ENCODE assay signal across 1 cellular context in the genomic region with DNA sequence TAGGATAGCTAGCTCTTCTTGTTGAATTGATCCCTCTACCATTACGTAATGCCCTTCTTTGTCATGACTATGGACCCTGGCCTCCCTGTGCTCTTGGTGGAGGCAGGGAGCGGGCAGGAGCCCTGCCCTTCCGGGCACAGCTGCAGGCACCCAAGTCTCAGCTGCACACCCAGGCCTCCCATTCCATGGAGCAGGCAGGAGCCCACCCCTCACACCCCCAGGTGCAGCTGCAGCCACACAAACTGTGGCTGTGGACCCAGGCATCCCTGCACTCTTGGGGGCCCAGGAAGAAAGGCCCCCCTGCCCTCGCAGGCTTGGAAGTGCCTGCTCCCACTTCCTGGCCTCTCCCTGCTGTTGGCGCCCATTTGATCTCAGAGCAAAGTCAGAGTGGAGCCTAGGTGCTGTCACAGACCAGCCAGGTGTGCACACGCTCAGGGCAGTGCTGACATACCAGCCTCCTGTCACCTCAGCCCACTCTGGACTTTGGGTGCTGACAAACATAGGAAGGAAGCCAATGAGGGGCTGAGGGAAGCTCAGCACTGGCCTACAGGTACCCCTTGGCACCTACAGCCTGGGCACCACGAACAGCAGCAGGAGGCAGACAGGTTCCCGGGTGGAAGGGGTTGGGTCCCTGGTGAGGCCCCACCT.
TF ChIP-seq lines count a peak whose summit lies in the region.

No MANE protein-coding gene starts in this region.

TF ChIP-seq in HepG2, 621 proteins besides CTCF, POLR2A, EP300 and RAD21 (continued from another document and continues in another):
- TF ChIP-seq, protein P1, sequence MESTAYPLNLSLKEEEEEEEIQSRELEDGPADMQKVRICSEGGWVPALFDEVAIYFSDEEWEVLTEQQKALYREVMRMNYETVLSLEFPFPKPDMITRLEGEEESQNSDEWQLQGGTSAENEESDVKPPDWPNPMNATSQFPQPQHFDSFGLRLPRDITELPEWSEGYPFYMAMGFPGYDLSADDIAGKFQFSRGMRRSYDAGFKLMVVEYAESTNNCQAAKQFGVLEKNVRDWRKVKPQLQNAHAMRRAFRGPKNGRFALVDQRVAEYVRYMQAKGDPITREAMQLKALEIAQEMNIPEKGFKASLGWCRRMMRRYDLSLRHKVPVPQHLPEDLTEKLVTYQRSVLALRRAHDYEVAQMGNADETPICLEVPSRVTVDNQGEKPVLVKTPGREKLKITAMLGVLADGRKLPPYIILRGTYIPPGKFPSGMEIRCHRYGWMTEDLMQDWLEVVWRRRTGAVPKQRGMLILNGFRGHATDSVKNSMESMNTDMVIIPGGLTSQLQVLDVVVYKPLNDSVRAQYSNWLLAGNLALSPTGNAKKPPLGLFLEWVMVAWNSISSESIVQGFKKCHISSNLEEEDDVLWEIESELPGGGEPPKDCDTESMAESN (CRISPR knock-in tag; conservative IDR thresholded peaks at IDR 0.05): no peak
- TF ChIP-seq ZEB1 (IDR thresholded peaks at IDR 0.05; ENCODE audit: insufficient replicate concordance, low read depth) (peak; percentile 67), PITX1 (CRISPR knock-in tag; IDR thresholded peaks at IDR 0.05) (no peak), NFE2L2 (IDR thresholded peaks at IDR 0.05; ENCODE audit: low read length) (no peak), TAF1 (CRISPR knock-in tag; IDR thresholded peaks at IDR 0.05) (no peak), MTF1 (CRISPR knock-in tag; IDR thresholded peaks at IDR 0.05) (no peak), TCF7 (IDR thresholded peaks at IDR 0.05; ENCODE audit: low read depth) (no peak), POGZ (CRISPR knock-in tag; IDR thresholded peaks at IDR 0.05) (peak; percentile 60; the same call in 1 of the 2 replicates), ZFX (CRISPR knock-in tag; IDR thresholded peaks at IDR 0.05; ENCODE audit: low read depth) (no peak), ZBTB8A (CRISPR knock-in tag; IDR thresholded peaks at IDR 0.05; ENCODE audit: borderline replicate concordance, low read depth) (no peak), DPF2 (CRISPR knock-in tag; IDR thresholded peaks at IDR 0.05; ENCODE audit: borderline replicate concordance, low read depth) (peak; percentile 63; the same call in 1 of the 2 replicates), GATAD2A (CRISPR knock-in tag; IDR thresholded peaks at IDR 0.05) (peak; percentile 54; the same call in 1 of the 2 replicates), SRSF1 (optimal IDR thresholded peaks at IDR 0.05; ENCODE audit: low read depth, low read length) (no peak), ZNF451 (CRISPR knock-in tag; IDR thresholded peaks at IDR 0.05) (no peak), ATF7 (IDR thresholded peaks at IDR 0.05) (peak; percentile 22; the same call in 1 of the 2 replicates), ATF7 (CRISPR knock-in tag; IDR thresholded peaks at IDR 0.05) (0 out of 2 replicates have a peak, but pooled peaks have one; percentile 53), EHMT2 (IDR thresholded peaks at IDR 0.05; ENCODE audit: borderline replicate concordance, low read depth, low read length) (no peak), IRF2 (CRISPR knock-in tag; IDR thresholded peaks at IDR 0.05) (no peak), CEBPB (IDR thresholded peaks at IDR 0.05; ENCODE audit: borderline replicate concordance, low read depth, low read length) (peak; percentile 64; the same call in 1 of the 2 replicates), ZNF30 (CRISPR knock-in tag; IDR thresholded peaks at IDR 0.05) (no peak), HIVEP1 (CRISPR knock-in tag; IDR thresholded peaks at IDR 0.05) (no peak), NFIC (IDR thresholded peaks at IDR 0.05; ENCODE audit: low read length) (no peak), ZNF644 (CRISPR knock-in tag; IDR thresholded peaks at IDR 0.05; ENCODE audit: low read depth) (peak; percentile 78; the same call in 1 of the 2 replicates), ELF3 (CRISPR knock-in tag; IDR thresholded peaks at IDR 0.05) (no peak), NFYB (CRISPR knock-in tag; IDR thresholded peaks at IDR 0.05) (no peak), ZNF749 (CRISPR knock-in tag; IDR thresholded peaks at IDR 0.05; ENCODE audit: borderline replicate concordance) (no peak), NR2F6 (IDR thresholded peaks at IDR 0.05) (no peak), NR2F6 (CRISPR knock-in tag; IDR thresholded peaks at IDR 0.05) (0 out of 2 replicates have a peak, but pooled peaks have one; percentile 5), MIER2 (CRISPR knock-in tag; IDR thresholded peaks at IDR 0.05) (no peak), ZNF138 (CRISPR knock-in tag; IDR thresholded peaks at IDR 0.05; ENCODE audit: low read depth) (no peak), ZNF468 (CRISPR knock-in tag; IDR thresholded peaks at IDR 0.05) (no peak), PAWR (CRISPR knock-in tag; IDR thresholded peaks at IDR 0.05; ENCODE audit: borderline replicate concordance) (no peak)
- TF ChIP-seq, protein P2, sequence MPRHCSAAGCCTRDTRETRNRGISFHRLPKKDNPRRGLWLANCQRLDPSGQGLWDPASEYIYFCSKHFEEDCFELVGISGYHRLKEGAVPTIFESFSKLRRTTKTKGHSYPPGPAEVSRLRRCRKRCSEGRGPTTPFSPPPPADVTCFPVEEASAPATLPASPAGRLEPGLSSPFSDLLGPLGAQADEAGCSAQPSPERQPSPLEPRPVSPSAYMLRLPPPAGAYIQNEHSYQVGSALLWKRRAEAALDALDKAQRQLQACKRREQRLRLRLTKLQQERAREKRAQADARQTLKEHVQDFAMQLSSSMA (CRISPR knock-in tag; IDR thresholded peaks at IDR 0.05): no peak
- TF ChIP-seq, protein P3, sequence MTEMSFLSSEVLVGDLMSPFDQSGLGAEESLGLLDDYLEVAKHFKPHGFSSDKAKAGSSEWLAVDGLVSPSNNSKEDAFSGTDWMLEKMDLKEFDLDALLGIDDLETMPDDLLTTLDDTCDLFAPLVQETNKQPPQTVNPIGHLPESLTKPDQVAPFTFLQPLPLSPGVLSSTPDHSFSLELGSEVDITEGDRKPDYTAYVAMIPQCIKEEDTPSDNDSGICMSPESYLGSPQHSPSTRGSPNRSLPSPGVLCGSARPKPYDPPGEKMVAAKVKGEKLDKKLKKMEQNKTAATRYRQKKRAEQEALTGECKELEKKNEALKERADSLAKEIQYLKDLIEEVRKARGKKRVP (CRISPR knock-in tag; IDR thresholded peaks at IDR 0.05): no peak
- TF ChIP-seq, protein P4, sequence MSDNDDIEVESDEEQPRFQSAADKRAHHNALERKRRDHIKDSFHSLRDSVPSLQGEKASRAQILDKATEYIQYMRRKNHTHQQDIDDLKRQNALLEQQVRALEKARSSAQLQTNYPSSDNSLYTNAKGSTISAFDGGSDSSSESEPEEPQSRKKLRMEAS (IDR thresholded peaks at IDR 0.05): 0 out of 2 replicates have a peak, but pooled peaks have one; percentile 5
- TF ChIP-seq, protein P5, sequence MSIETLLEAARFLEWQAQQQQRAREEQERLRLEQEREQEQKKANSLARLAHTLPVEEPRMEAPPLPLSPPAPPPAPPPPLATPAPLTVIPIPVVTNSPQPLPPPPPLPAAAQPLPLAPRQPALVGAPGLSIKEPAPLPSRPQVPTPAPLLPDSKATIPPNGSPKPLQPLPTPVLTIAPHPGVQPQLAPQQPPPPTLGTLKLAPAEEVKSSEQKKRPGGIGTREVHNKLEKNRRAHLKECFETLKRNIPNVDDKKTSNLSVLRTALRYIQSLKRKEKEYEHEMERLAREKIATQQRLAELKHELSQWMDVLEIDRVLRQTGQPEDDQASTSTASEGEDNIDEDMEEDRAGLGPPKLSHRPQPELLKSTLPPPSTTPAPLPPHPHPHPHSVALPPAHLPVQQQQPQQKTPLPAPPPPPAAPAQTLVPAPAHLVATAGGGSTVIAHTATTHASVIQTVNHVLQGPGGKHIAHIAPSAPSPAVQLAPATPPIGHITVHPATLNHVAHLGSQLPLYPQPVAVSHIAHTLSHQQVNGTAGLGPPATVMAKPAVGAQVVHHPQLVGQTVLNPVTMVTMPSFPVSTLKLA (IDR thresholded peaks at IDR 0.05): no peak
- TF ChIP-seq, protein P6, sequence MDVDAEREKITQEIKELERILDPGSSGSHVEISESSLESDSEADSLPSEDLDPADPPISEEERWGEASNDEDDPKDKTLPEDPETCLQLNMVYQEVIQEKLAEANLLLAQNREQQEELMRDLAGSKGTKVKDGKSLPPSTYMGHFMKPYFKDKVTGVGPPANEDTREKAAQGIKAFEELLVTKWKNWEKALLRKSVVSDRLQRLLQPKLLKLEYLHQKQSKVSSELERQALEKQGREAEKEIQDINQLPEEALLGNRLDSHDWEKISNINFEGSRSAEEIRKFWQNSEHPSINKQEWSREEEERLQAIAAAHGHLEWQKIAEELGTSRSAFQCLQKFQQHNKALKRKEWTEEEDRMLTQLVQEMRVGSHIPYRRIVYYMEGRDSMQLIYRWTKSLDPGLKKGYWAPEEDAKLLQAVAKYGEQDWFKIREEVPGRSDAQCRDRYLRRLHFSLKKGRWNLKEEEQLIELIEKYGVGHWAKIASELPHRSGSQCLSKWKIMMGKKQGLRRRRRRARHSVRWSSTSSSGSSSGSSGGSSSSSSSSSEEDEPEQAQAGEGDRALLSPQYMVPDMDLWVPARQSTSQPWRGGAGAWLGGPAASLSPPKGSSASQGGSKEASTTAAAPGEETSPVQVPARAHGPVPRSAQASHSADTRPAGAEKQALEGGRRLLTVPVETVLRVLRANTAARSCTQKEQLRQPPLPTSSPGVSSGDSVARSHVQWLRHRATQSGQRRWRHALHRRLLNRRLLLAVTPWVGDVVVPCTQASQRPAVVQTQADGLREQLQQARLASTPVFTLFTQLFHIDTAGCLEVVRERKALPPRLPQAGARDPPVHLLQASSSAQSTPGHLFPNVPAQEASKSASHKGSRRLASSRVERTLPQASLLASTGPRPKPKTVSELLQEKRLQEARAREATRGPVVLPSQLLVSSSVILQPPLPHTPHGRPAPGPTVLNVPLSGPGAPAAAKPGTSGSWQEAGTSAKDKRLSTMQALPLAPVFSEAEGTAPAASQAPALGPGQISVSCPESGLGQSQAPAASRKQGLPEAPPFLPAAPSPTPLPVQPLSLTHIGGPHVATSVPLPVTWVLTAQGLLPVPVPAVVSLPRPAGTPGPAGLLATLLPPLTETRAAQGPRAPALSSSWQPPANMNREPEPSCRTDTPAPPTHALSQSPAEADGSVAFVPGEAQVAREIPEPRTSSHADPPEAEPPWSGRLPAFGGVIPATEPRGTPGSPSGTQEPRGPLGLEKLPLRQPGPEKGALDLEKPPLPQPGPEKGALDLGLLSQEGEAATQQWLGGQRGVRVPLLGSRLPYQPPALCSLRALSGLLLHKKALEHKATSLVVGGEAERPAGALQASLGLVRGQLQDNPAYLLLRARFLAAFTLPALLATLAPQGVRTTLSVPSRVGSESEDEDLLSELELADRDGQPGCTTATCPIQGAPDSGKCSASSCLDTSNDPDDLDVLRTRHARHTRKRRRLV (CRISPR knock-in tag; IDR thresholded peaks at IDR 0.05): no peak
- TF ChIP-seq, protein P7, sequence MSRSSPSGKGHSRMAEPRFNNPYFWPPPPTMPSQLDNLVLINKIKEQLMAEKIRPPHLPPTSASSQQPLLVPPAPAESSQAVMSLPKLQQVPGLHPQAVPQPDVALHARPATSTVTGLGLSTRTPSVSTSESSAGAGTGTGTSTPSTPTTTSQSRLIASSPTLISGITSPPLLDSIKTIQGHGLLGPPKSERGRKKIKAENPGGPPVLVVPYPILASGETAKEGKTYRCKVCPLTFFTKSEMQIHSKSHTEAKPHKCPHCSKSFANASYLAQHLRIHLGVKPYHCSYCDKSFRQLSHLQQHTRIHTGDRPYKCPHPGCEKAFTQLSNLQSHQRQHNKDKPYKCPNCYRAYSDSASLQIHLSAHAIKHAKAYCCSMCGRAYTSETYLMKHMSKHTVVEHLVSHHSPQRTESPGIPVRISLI (CRISPR knock-in tag; IDR thresholded peaks at IDR 0.05; ENCODE audit: borderline replicate concordance): no peak
- TF ChIP-seq, protein P8, sequence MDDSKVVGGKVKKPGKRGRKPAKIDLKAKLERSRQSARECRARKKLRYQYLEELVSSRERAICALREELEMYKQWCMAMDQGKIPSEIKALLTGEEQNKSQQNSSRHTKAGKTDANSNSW (CRISPR knock-in tag; IDR thresholded peaks at IDR 0.05; ENCODE audit: borderline replicate concordance): no peak
- TF ChIP-seq, protein P9, sequence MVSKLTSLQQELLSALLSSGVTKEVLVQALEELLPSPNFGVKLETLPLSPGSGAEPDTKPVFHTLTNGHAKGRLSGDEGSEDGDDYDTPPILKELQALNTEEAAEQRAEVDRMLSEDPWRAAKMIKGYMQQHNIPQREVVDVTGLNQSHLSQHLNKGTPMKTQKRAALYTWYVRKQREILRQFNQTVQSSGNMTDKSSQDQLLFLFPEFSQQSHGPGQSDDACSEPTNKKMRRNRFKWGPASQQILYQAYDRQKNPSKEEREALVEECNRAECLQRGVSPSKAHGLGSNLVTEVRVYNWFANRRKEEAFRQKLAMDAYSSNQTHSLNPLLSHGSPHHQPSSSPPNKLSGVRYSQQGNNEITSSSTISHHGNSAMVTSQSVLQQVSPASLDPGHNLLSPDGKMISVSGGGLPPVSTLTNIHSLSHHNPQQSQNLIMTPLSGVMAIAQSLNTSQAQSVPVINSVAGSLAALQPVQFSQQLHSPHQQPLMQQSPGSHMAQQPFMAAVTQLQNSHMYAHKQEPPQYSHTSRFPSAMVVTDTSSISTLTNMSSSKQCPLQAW (CRISPR knock-in tag; IDR thresholded peaks at IDR 0.05): 0 out of 2 replicates have a peak, but pooled peaks have one; percentile 34
- TF ChIP-seq, protein P10, sequence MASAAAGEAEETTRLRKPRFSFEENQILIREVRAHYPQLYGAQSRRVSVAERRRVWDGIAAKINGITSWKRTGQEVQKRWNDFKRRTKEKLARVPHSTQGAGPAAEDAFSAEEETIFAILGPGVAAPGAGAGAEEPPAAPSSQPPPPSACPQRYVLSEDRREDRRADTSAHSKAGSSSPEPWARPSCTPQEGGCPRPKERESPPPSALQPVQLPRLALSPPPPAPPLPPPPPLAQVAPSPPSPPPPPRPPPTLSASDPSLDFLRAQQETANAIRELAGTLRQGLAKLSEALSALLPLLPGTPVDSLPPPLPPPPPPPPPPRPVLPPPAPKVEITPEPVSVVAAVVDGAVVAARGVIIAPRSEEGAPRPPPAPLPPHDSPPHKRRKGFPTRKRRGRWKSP (CRISPR knock-in tag; IDR thresholded peaks at IDR 0.05): no peak
- TF ChIP-seq, protein P11, sequence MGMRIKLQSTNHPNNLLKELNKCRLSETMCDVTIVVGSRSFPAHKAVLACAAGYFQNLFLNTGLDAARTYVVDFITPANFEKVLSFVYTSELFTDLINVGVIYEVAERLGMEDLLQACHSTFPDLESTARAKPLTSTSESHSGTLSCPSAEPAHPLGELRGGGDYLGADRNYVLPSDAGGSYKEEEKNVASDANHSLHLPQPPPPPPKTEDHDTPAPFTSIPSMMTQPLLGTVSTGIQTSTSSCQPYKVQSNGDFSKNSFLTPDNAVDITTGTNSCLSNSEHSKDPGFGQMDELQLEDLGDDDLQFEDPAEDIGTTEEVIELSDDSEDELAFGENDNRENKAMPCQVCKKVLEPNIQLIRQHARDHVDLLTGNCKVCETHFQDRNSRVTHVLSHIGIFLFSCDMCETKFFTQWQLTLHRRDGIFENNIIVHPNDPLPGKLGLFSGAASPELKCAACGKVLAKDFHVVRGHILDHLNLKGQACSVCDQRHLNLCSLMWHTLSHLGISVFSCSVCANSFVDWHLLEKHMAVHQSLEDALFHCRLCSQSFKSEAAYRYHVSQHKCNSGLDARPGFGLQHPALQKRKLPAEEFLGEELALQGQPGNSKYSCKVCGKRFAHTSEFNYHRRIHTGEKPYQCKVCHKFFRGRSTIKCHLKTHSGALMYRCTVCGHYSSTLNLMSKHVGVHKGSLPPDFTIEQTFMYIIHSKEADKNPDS (CRISPR knock-in tag; IDR thresholded peaks at IDR 0.05): no peak
